In genomic region chr2:101341421-101341820, GRCh38 we compare ENCODE assay signal across 11 cellular contexts. TPM values are rescaled to one million over a fixed set of nuclear protein-coding genes. Genes with fewer than 3 reads are reported as not detected.
DNase-seq lines count a peak whose midpoint lies in the region; ATAC-seq and TF ChIP-seq lines count a peak whose summit lies in the region.
"Had no signal": no experiment of that assay in that cellular context is flagged by ENCODE, and none has a peak within 500 bp of the region (broad histone marks: within the 10 kb centered on the region; RNA-seq: fewer than 3 reads in every experiment).

No MANE protein-coding gene starts in this region.

- no peak overlapping the region for H2AFZ ChIP-seq in H9 (ENCODE audit: low read length)

- no peak overlapping the region for H3T11ph ChIP-seq in H9 (ENCODE audit: low read length)

- no peaks in the 10 kb centered on the region for H3K9me3 ChIP-seq in H9 (ENCODE audit: control insufficient read depth, low read depth, low read length)
- no peaks in the 10 kb centered on the region for H3K9me3 ChIP-seq in SJCRH30 (replicated peaks)
- no peaks in the 10 kb centered on the region for H3K9me3 ChIP-seq in tibial nerve

- H3K4me2 ChIP-seq in H9 (ENCODE audit: insufficient read depth, insufficient read length, low read length) = no peak overlapping the region

- no peak overlapping the region for H2BK120ac ChIP-seq in H9 (ENCODE audit: low read depth, low read length, poor library complexity, severe bottlenecking)

- H3K4me3 ChIP-seq in SJCRH30 = peak overlapping the region; percentile 26
- H3K4me3 ChIP-seq in tibial nerve = no peak overlapping the region
- H3K4me3 ChIP-seq in lower leg skin (ENCODE audit: low read depth, poor library complexity, severe bottlenecking) = no peak overlapping the region
- H3K4me3 ChIP-seq: cardiac muscle cell, skin epidermis had no signal

- no peaks in the 10 kb centered on the region for H3K23me2 ChIP-seq in H9 (ENCODE audit: insufficient read length, low read depth, low read length, poor library complexity, severe bottlenecking)

- H3K36me3 Mint-ChIP-seq in H9 (ENCODE audit: insufficient read depth in 1 of 3, low read depth in 3 of 3) = peaks cover 0 to 8% (median 0%) of the 10 kb centered on the region in 3 experiments; a peak in 2 of 7 replicates
- H3K36me3 Mint-ChIP-seq in activated T-cell treated with anti-CD3 and anti-CD28 coated beads, Interleukin-2, amount 50 U/mL, for 72 hours (ENCODE audit: insufficient read depth in 2 of 2) = no peaks in the 10 kb centered on the region

- no peaks in the 10 kb centered on the region for H3K79me2 ChIP-seq in H9 (ENCODE audit: insufficient read depth, low read length)

- H3K27ac Mint-ChIP-seq in H9 = no peak overlapping the region
- H3K27ac Mint-ChIP-seq in activated T-cell treated with anti-CD3 and anti-CD28 coated beads, Interleukin-2, amount 50 U/mL, for 72 hours = no peak overlapping the region
- H3K27ac Mint-ChIP-seq: nephron had no signal

- no peak for TF ChIP-seq EP300 in tibial nerve (IDR thresholded peaks at IDR 0.05)

- no peak overlapping the region for H3K23ac ChIP-seq in H9 (ENCODE audit: insufficient read length, low read depth, low read length)

- H4K8ac ChIP-seq in H9 (replicated peaks; ENCODE audit: insufficient read length, low read depth, low read length) = no peak overlapping the region

- TF ChIP-seq CTCF in H9 (conservative IDR thresholded peaks at IDR 0.05) (no peak), tibial nerve (IDR thresholded peaks at IDR 0.05) (no peak), lower leg skin (IDR thresholded peaks at IDR 0.05) (no peak)

- H3K4me3 Mint-ChIP-seq in H9 = no peak overlapping the region
- peak overlapping the region; percentile 18 to 19 for H3K4me3 Mint-ChIP-seq in activated T-cell treated with anti-CD3 and anti-CD28 coated beads, Interleukin-2, amount 50 U/mL, for 72 hours
- H3K4me3 Mint-ChIP-seq: nephron had no signal

- H2BK12ac ChIP-seq in H9 (ENCODE audit: insufficient read length, low read depth, low read length) = no peak overlapping the region

- no peaks in the 10 kb centered on the region for H4K20me1 ChIP-seq in H9 (ENCODE audit: control insufficient read depth, insufficient read depth, insufficient read length)

- no peak overlapping the region for H2BK20ac ChIP-seq in H9 (ENCODE audit: low read depth, low read length, poor library complexity, severe bottlenecking)

- no peak for TF ChIP-seq POLR2A in tibial nerve (IDR thresholded peaks at IDR 0.05)
- no peak for TF ChIP-seq POLR2A in lower leg skin (IDR thresholded peaks at IDR 0.05)

- H2AK5ac ChIP-seq in H9 (ENCODE audit: insufficient read length, low read length) = no peak overlapping the region

- intact Hi-C loops in lower leg skin (cut with DNase I; ENCODE audit: low total_unique reads) = loop anchor here (10.0 kb wide), 1 partner anchor 1113 kb away; no protein-coding TSS in a partner anchor

- ATAC-seq in activated T-cell treated with anti-CD3 and anti-CD28 coated beads, Interleukin-2, amount 50 U/mL, for 72 hours (replicated peaks in 1 of 2) = peak; percentile 46 to 58

- no peak overlapping the region for H4K91ac ChIP-seq in H9 (ENCODE audit: insufficient read length, low read depth, low read length)

- H3K79me1 ChIP-seq in H9 (ENCODE audit: insufficient read depth, low read depth, low read length, poor library complexity, severe bottlenecking) = no peaks in the 10 kb centered on the region

- H3K27me3 ChIP-seq in H9 (ENCODE audit: insufficient read depth, low read length) (no peaks in the 10 kb centered on the region), SJCRH30 (no peaks in the 10 kb centered on the region), tibial nerve (no peaks in the 10 kb centered on the region)
- H3K27me3 ChIP-seq: cardiac muscle cell had no signal

- no peak overlapping the region for H3K9ac ChIP-seq in H9 (ENCODE audit: extremely low read depth, insufficient read length, low read length)

- H3K4me1 Mint-ChIP-seq in H9 = peaks cover 46 to 53% of the 10 kb centered on the region in 2 experiments
- peaks cover 15% of the 10 kb centered on the region for H3K4me1 Mint-ChIP-seq in activated T-cell treated with anti-CD3 and anti-CD28 coated beads, Interleukin-2, amount 50 U/mL, for 72 hours (ENCODE audit: low read depth)
- H3K4me1 Mint-ChIP-seq: nephron had no signal

- H3K18ac ChIP-seq in H9 (ENCODE audit: insufficient read length, low read depth, low read length) = no peak overlapping the region

- H3K4ac ChIP-seq in H9 (ENCODE audit: low read depth, low read length) = no peak overlapping the region

- H2BK15ac ChIP-seq in H9 (ENCODE audit: low read depth, low read length) = no peak overlapping the region

- H3K27ac ChIP-seq in H9 (ENCODE audit: insufficient read length, low read depth, low read length) = no peak overlapping the region
- no peak overlapping the region for H3K27ac ChIP-seq in SJCRH30
- no peak overlapping the region for H3K27ac ChIP-seq in tibial nerve
- H3K27ac ChIP-seq: cardiac muscle cell, skin epidermis had no signal

- H3K4me1 ChIP-seq in H9 (ENCODE audit: insufficient read depth, low read length) = peaks cover 6% of the 10 kb centered on the region; the same call in 1 of the 2 replicates
- no peaks in the 10 kb centered on the region for H3K4me1 ChIP-seq in SJCRH30
- peaks cover 0 to 11% (median 0%) of the 10 kb centered on the region in 4 donors for H3K4me1 ChIP-seq in tibial nerve

- WGBS in H9 (ENCODE audit: extremely low coverage, insufficient read length, low lambda C conversion rate) = no CpG with 5 or more reads among the region's 7 CpGs
- WGBS in tibial nerve, 2 donors = 84 to 86% methylated on average over 7 of the region's 7 CpGs
- 88% methylated on average over 7 of the region's 7 CpGs for WGBS in lower leg skin, 2 donors

- H4K5ac ChIP-seq in H9 (ENCODE audit: insufficient read length, low read depth, low read length) = no peak overlapping the region

- peaks cover 2% of the 10 kb centered on the region; the same call in 1 of the 2 replicates for H3K27me3 Mint-ChIP-seq in H9 (ENCODE audit: low read depth)
- H3K27me3 Mint-ChIP-seq in activated T-cell treated with anti-CD3 and anti-CD28 coated beads, Interleukin-2, amount 50 U/mL, for 72 hours (ENCODE audit: low read depth) = no peaks in the 10 kb centered on the region

- H2BK5ac ChIP-seq in H9 (ENCODE audit: insufficient read length, low read length) = no peak overlapping the region

- no peak overlapping the region for H3K14ac ChIP-seq in H9 (ENCODE audit: insufficient read depth, low read length)

- H3K9me3 Mint-ChIP-seq in H9 = peaks cover 0 to 7% of the 10 kb centered on the region in 2 experiments; a peak in 2 of 5 replicates
- no peaks in the 10 kb centered on the region for H3K9me3 Mint-ChIP-seq in activated T-cell treated with anti-CD3 and anti-CD28 coated beads, Interleukin-2, amount 50 U/mL, for 72 hours
- H3K9me3 Mint-ChIP-seq: nephron had no signal

- no peaks in the 10 kb centered on the region for H3K36me3 ChIP-seq in SJCRH30
- H3K36me3 ChIP-seq in tibial nerve = no peaks in the 10 kb centered on the region
- H3K36me3 ChIP-seq: cardiac muscle cell had no signal

- DNase-seq in H9 (peak; percentile 74), SJCRH30 (peak; percentile 47 to 69), tibial nerve (ENCODE audit: low spot score in 2 of 2) (no peak), NCI-H1092 (lab: John Stamatoyannopoulos, UW) (no peak), NOMO-1 treated with dmso at 0.1 percent for 144 hours (lab: John Stamatoyannopoulos, UW; ENCODE audit: unreplicated experiment) (no peak), lower leg skin (ENCODE audit: low spot score in 2 of 2) (no peak)
- peak; percentile 41 to 52 for DNase-seq in activated T-cell treated with anti-CD3 and anti-CD28 coated beads, Interleukin-2, amount 50 U/mL, for 72 hours
- DNase-seq in stimulated activated CD4-positive, alpha-beta T cell treated with anti-CD3 and anti-CD28 coated beads, Interleukin-1b, Interleukin-23, amount 100 ng/mL, for 48 hours = peak; percentile 36

- no peak overlapping the region for H3K56ac ChIP-seq in H9 (ENCODE audit: insufficient read length, low read depth, low read length)

RNA-seq across cellular contexts. Expression of gene RNF149, which starts 32.9 kb away (rescaled TPM):
- total RNA-seq in H9 (2021) = 17.4 and 18.0 TPM in 2 replicates
- 23.1 and 33.3 TPM in 2 replicates for total RNA-seq in SJCRH30 (2014; rRNA removed; shearing (Covaris generic))
- total RNA-seq in activated T-cell treated with anti-CD3 and anti-CD28 coated beads, Interleukin-2, amount 50 U/mL, for 72 hours = 10 to 100 TPM; 30.9 to 50.8 TPM
- total RNA-seq in tibial nerve = 100 to 1,000 TPM in 1 of 4 donors, 10 to 100 TPM in 3; 61.0 to 108 (median 67.3) TPM
- 100 to 1,000 TPM in 1 of 4 donors, 10 to 100 TPM in 3; 59.8 to 120 (median 77.7) TPM for total RNA-seq in lower leg skin

RNA-seq across cellular contexts. Expression of gene CREG2, which starts 45.9 kb away (rescaled TPM):
- total RNA-seq in H9 (2021) (0.77 and 1.2 TPM in 2 replicates), tibial nerve (not detected), lower leg skin (not detected)
- total RNA-seq in SJCRH30 (2014; rRNA removed; shearing (Covaris generic)) = 0.04 TPM in 1 of 2 replicates, not detected in the other
- not detected for total RNA-seq in activated T-cell treated with anti-CD3 and anti-CD28 coated beads, Interleukin-2, amount 50 U/mL, for 72 hours

Comparison
In these comparisons a context has a peak if more than half of its experiments do, and no peak if none do; other contexts are left out.
1. DNase-seq: peak in H9 (single experiment), SJCRH30 (2 of 2), activated T-cell treated with anti-CD3 and anti-CD28 coated beads, Interleukin-2, amount 50 U/mL, for 72 hours (2 of 2) and stimulated activated CD4-positive, alpha-beta T cell treated with anti-CD3 and anti-CD28 coated beads, Interleukin-1b, Interleukin-23, amount 100 ng/mL, for 48 hours (single experiment); none in tibial nerve (0 of 2), NCI-H1092 (single experiment), NOMO-1 treated with dmso at 0.1 percent for 144 hours (single experiment) and lower leg skin (0 of 2).
2. H3K4me3 Mint-ChIP-seq: peak in activated T-cell treated with anti-CD3 and anti-CD28 coated beads, Interleukin-2, amount 50 U/mL, for 72 hours (2 of 2); none in H9 (0 of 2).